In genomic region chr19:40750285-40751064, GRCh38 we compare ENCODE assay signal across 8 cellular contexts. TPM values are rescaled to one million over a fixed set of nuclear protein-coding genes. Genes with fewer than 3 reads are reported as not detected.
DNase-seq lines count a peak whose midpoint lies in the region; ATAC-seq and TF ChIP-seq lines count a peak whose summit lies in the region.

ACTMAP (minus strand) TSS chr19:40750477; CDS start chr19:40749803, 674 bp downstream.

- intact Hi-C loops in psoas muscle (cut with DNase I) (loop anchor here in 1 of 2 donors (5.0 kb wide), 2 partner anchors 33 to 47 kb away; partner anchors contain the start of genes COQ8B, EGLN2 and ITPKC), uterus (cut with DNase I; ENCODE audit: low total_unique reads) (no loop called here)

- peak; percentile 99 for DNase-seq in NCI-H187 (lab: John Stamatoyannopoulos, UW)
- peak; percentile 93 to 100 (median 99) for DNase-seq in T-helper 2 cell
- peak; percentile 99 to 100 (median 100) for DNase-seq in anterior cingulate cortex (lab: John Stamatoyannopoulos, UW)
- peak; percentile 100 for DNase-seq in right atrium auricular region (ENCODE audit: low spot score)
- peak; percentile 99 to 100 for DNase-seq in psoas muscle
- peak; percentile 99 to 100 for DNase-seq in uterus

- H3K27ac ChIP-seq in right atrium auricular region (peak within 1 kb of the TSS; percentile 95 to 96), psoas muscle (peak within 1 kb of the TSS; percentile 96), uterus (peak within 1 kb of the TSS; percentile 94 to 96)

- H3K4me1 ChIP-seq in right atrium auricular region (peaks cover 0 to 49% of the 10 kb centered on the region in 2 donors), psoas muscle (peaks cover 23% of the 10 kb centered on the region), uterus (peaks cover 0 to 3% of the 10 kb centered on the region in 2 donors)

- TF ChIP-seq CTCF in right atrium auricular region (IDR thresholded peaks at IDR 0.05) (no peak), psoas muscle (IDR thresholded peaks at IDR 0.05) (no peak), uterus (IDR thresholded peaks at IDR 0.05) (peak in 1 of 4 experiments; percentile 19)

- no peaks in the 10 kb centered on the region for H3K27me3 ChIP-seq in right atrium auricular region
- no peaks in the 10 kb centered on the region for H3K27me3 ChIP-seq in psoas muscle (ENCODE audit: insufficient read depth in 3 of 3, low read length in 2 of 3)
- no peaks in the 10 kb centered on the region for H3K27me3 ChIP-seq in uterus

- H3K9me3 ChIP-seq in right atrium auricular region = no peaks in the 10 kb centered on the region
- no peaks in the 10 kb centered on the region for H3K9me3 ChIP-seq in psoas muscle
- no peaks in the 10 kb centered on the region for H3K9me3 ChIP-seq in uterus

- H3K36me3 ChIP-seq in right atrium auricular region (peaks cover 4% of the 10 kb centered on the region), psoas muscle (ENCODE audit: insufficient read depth in 1 of 2, low read depth in 1 of 2) (peaks cover 0 to 10% of the 10 kb centered on the region in 2 donors), uterus (no peaks in the 10 kb centered on the region)

- TF ChIP-seq POLR2A in uterus (IDR thresholded peaks at IDR 0.05) = peak; percentile 73 to 89

- peak within 1 kb of the TSS; percentile 63 to 74 for H3K4me3 ChIP-seq in right atrium auricular region
- H3K4me3 ChIP-seq in psoas muscle = peak within 1 kb of the TSS; percentile 84
- peak within 1 kb of the TSS; percentile 84 to 90 for H3K4me3 ChIP-seq in uterus

- ATAC-seq in GM18498 (IDR thresholded peaks at IDR 0.05; ENCODE audit: unreplicated experiment) (peak; percentile 88), HG02938 (IDR thresholded peaks at IDR 0.05; ENCODE audit: unreplicated experiment) (peak; percentile 86), psoas muscle (peak; percentile 92 to 95 (median 94))

- 0 to 1% (median 0%) methylated on average over 52 of the region's 52 CpGs for WGBS in psoas muscle, 3 donors

RNA-seq across cellular contexts. Expression of gene ACTMAP, which starts in this region (rescaled TPM):
- total RNA-seq in right atrium auricular region = 1 to 10 TPM; 3.7 to 5.3 TPM
- 10 to 100 TPM in 2 of 4 donors, 1 to 10 TPM in 2; 6.7 to 13.3 (median 9.6) TPM for total RNA-seq in psoas muscle
- 1 to 10 TPM; 5.1 to 8.9 (median 6.6) TPM for polyA plus RNA-seq in psoas muscle
- total RNA-seq in uterus = 1 to 10 TPM in 1 of 4 donors, under 1 TPM in 1, not detected in 2; 0.48 to 6.1 TPM

Comparison
In these comparisons a context has a peak if more than half of its experiments do, and no peak if none do; other contexts are left out.
1. Peak in every context shown above with its lines: DNase-seq, ATAC-seq, H3K4me3 ChIP-seq and H3K27ac ChIP-seq.